Comparison of ENCODE assay signal across 15 cellular contexts in the genomic region with DNA sequence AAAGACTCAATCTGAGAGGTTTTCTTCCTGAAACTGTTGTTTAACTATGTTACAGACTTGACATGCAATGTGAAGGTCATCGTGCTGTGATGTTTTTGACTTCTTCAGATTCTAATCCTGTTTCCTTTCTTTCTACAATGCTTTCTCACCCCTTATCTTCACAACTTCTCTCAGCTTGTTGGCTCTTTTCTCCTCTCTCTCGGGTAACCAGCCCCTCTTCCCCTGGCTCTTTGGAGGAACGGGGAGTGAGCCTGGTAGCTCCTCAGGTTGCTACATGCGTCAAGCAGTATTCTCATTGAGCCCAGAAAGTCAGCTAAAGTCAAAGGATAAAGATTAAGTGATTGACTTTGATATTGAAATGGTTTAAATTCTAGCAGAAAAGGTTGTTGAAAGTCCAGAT. TPM values are rescaled to one million over a fixed set of nuclear protein-coding genes. Genes with fewer than 3 reads are reported as not detected.
DNase-seq lines count a peak whose midpoint lies in the region; ATAC-seq and TF ChIP-seq lines count a peak whose summit lies in the region.
"Had no signal": no experiment of that assay in that cellular context is flagged by ENCODE, and none has a peak within 500 bp of the region (broad histone marks: within the 10 kb centered on the region; RNA-seq: fewer than 3 reads in every experiment).

No MANE protein-coding gene starts in this region.

- H3K18ac ChIP-seq in H9 (ENCODE audit: insufficient read length, low read depth, low read length) = no peak overlapping the region

- WGBS in H9 (ENCODE audit: extremely low coverage, insufficient read length, low lambda C conversion rate) = no CpG with 5 or more reads among the region's 4 CpGs

- no peak overlapping the region for H3K4ac ChIP-seq in H9 (ENCODE audit: low read depth, low read length)

- H3K79me1 ChIP-seq in H9 (ENCODE audit: insufficient read depth, low read depth, low read length, poor library complexity, severe bottlenecking) = no peaks in the 10 kb centered on the region

- no peak overlapping the region for H3K9ac ChIP-seq in H9 (ENCODE audit: extremely low read depth, insufficient read length, low read length)

- H3K4me1 Mint-ChIP-seq in activated CD4-positive, alpha-beta T cell treated with anti-CD3 and anti-CD28 coated beads, Interleukin-2, amount 10 ng/mL, durations not matched to agents 7 days and 5 days = peaks cover 15% of the 10 kb centered on the region
- H3K4me1 Mint-ChIP-seq in H9 (no peaks in the 10 kb centered on the region; a peak in 1 of 4 replicates), WTC11 (no peaks in the 10 kb centered on the region), nephron progenitor cell (no peaks in the 10 kb centered on the region)
- H3K4me1 Mint-ChIP-seq: B cell had no signal

- H3K4me3 Mint-ChIP-seq in activated CD4-positive, alpha-beta T cell treated with anti-CD3 and anti-CD28 coated beads, Interleukin-2, amount 10 ng/mL, durations not matched to agents 7 days and 5 days = no peak overlapping the region
- H3K4me3 Mint-ChIP-seq in H9 = no peak overlapping the region
- H3K4me3 Mint-ChIP-seq in WTC11 = no peak overlapping the region
- H3K4me3 Mint-ChIP-seq in nephron progenitor cell = no peak overlapping the region
- H3K4me3 Mint-ChIP-seq: B cell; CD4-positive, CD25-positive, alpha-beta regulatory T cell had no signal

- H3K27ac ChIP-seq in H9 (ENCODE audit: insufficient read length, low read depth, low read length) = no peak overlapping the region

- H2BK12ac ChIP-seq in H9 (ENCODE audit: insufficient read length, low read depth, low read length) = no peak overlapping the region

- no peak overlapping the region for H3K4me3 ChIP-seq in MG63
- H3K4me3 ChIP-seq: HAP-1 had no signal

- no peak overlapping the region for H3T11ph ChIP-seq in H9 (ENCODE audit: low read length)

- H3K56ac ChIP-seq in H9 (ENCODE audit: insufficient read length, low read depth, low read length) = no peak overlapping the region

- no peak overlapping the region for H3K4me2 ChIP-seq in H9 (ENCODE audit: insufficient read depth, insufficient read length, low read length)

- no peak overlapping the region for H3K23ac ChIP-seq in H9 (ENCODE audit: insufficient read length, low read depth, low read length)

- H4K5ac ChIP-seq in H9 (ENCODE audit: insufficient read length, low read depth, low read length) = no peak overlapping the region

- H4K20me1 ChIP-seq in H9 (ENCODE audit: control insufficient read depth, insufficient read depth, insufficient read length) = no peaks in the 10 kb centered on the region

- no peak overlapping the region for H2BK5ac ChIP-seq in H9 (ENCODE audit: insufficient read length, low read length)

- peak overlapping the region; percentile 11 for H3K27ac Mint-ChIP-seq in activated CD4-positive, alpha-beta T cell treated with anti-CD3 and anti-CD28 coated beads, Interleukin-2, amount 10 ng/mL, durations not matched to agents 7 days and 5 days
- H3K27ac Mint-ChIP-seq in H9 (peak overlapping the region in 2 of 3 experiments; percentile 64 to 93; a peak in 3 of 7 replicates), WTC11 (peak overlapping the region; percentile 92), nephron progenitor cell (peak overlapping the region; percentile 64)
- H3K27ac Mint-ChIP-seq: B cell had no signal

- ATAC-seq in WTC11 (no peak), HG03097 (IDR thresholded peaks at IDR 0.05; ENCODE audit: low FRiP score, unreplicated experiment) (no peak)

- H2BK120ac ChIP-seq in H9 (ENCODE audit: low read depth, low read length, poor library complexity, severe bottlenecking) = no peak overlapping the region

- no peak for DNase-seq in activated CD4-positive, alpha-beta T cell treated with anti-CD3 and anti-CD28 coated beads, Interleukin-2, amount 10 ng/mL, durations not matched to agents 7 days and 5 days
- no peak for DNase-seq in activated CD4-positive, alpha-beta T cell treated with anti-CD3 and anti-CD28 coated beads for 4 hours
- DNase-seq in H9 (no peak), WTC11 (ENCODE audit: low spot score) (no peak), nephron progenitor cell (no peak), MG63 (no peak), NCI-H526 (lab: John Stamatoyannopoulos, UW) (no peak)
- DNase-seq: GF-D8, NCI-H2081, NCI-H446 treated with DMSO at 0.1 percent for 48 hours, RPMI8226 had no signal

- H3K79me2 ChIP-seq in H9 (ENCODE audit: insufficient read depth, low read length) = no peaks in the 10 kb centered on the region

- H3K9me3 ChIP-seq in H9 (ENCODE audit: control insufficient read depth, low read depth, low read length) (no peaks in the 10 kb centered on the region), MG63 (no peaks in the 10 kb centered on the region)
- H3K9me3 ChIP-seq: HAP-1 had no signal

- no peaks in the 10 kb centered on the region for H3K9me3 Mint-ChIP-seq in activated CD4-positive, alpha-beta T cell treated with anti-CD3 and anti-CD28 coated beads, Interleukin-2, amount 10 ng/mL, durations not matched to agents 7 days and 5 days
- no peaks in the 10 kb centered on the region for H3K9me3 Mint-ChIP-seq in H9
- H3K9me3 Mint-ChIP-seq in WTC11 = no peaks in the 10 kb centered on the region
- no peaks in the 10 kb centered on the region for H3K9me3 Mint-ChIP-seq in nephron progenitor cell
- H3K9me3 Mint-ChIP-seq: CD4-positive, CD25-positive, alpha-beta regulatory T cell had no signal

- CTCF ChIA-PET in activated CD4-positive, alpha-beta T cell treated with anti-CD3 and anti-CD28 coated beads, Interleukin-2, amount 10 ng/mL, durations not matched to agents 7 days and 5 days (lab: Charles Lee) = interaction anchor here (0.7 kb wide), 1 partner anchor 9 kb away, joined by 3 read pairs; no protein-coding TSS in a partner anchor
- CTCF ChIA-PET in WTC11 (lab: Charles Lee) = interaction anchor here (0.7 to 1.2 kb wide), 4 partner anchors 9 to 404 kb away, joined by 3 to 5 read pairs (median 4); no protein-coding TSS in a partner anchor

- no peak overlapping the region for H4K8ac ChIP-seq in H9 (replicated peaks; ENCODE audit: insufficient read length, low read depth, low read length)

- H3K36me3 Mint-ChIP-seq in activated CD4-positive, alpha-beta T cell treated with anti-CD3 and anti-CD28 coated beads, Interleukin-2, amount 10 ng/mL, durations not matched to agents 7 days and 5 days (ENCODE audit: low read depth) = peaks cover 45% of the 10 kb centered on the region
- H3K36me3 Mint-ChIP-seq in H9 (ENCODE audit: insufficient read depth in 1 of 3, low read depth in 3 of 3) (peaks cover 21 to 79% (median 56%) of the 10 kb centered on the region in 3 experiments; a peak in 6 of 7 replicates), WTC11 (peaks cover 60% of the 10 kb centered on the region), nephron progenitor cell (ENCODE audit: low read depth) (peaks cover 65% of the 10 kb centered on the region)

- TF ChIP-seq CTCF in H9 (conservative IDR thresholded peaks at IDR 0.05) (no peak), WTC11 (IDR thresholded peaks at IDR 0.05) (no peak), nephron progenitor cell (IDR thresholded peaks at IDR 0.05) (no peak)

- no peaks in the 10 kb centered on the region for H3K23me2 ChIP-seq in H9 (ENCODE audit: insufficient read length, low read depth, low read length, poor library complexity, severe bottlenecking)

- no peaks in the 10 kb centered on the region for H3K27me3 Mint-ChIP-seq in activated CD4-positive, alpha-beta T cell treated with anti-CD3 and anti-CD28 coated beads, Interleukin-2, amount 10 ng/mL, durations not matched to agents 7 days and 5 days
- H3K27me3 Mint-ChIP-seq in H9 (ENCODE audit: low read depth) (no peaks in the 10 kb centered on the region), WTC11 (ENCODE audit: low read depth) (no peaks in the 10 kb centered on the region), nephron progenitor cell (ENCODE audit: low read depth, poor library complexity) (no peaks in the 10 kb centered on the region)
- H3K27me3 Mint-ChIP-seq: B cell; CD4-positive, CD25-positive, alpha-beta regulatory T cell had no signal

- H2BK15ac ChIP-seq in H9 (ENCODE audit: low read depth, low read length) = no peak overlapping the region

- peaks cover 76% of the 10 kb centered on the region for H3K36me3 ChIP-seq in MG63

- H3K14ac ChIP-seq in H9 (ENCODE audit: insufficient read depth, low read length) = no peak overlapping the region

- H3K27me3 ChIP-seq in H9 (ENCODE audit: insufficient read depth, low read length) = no peaks in the 10 kb centered on the region
- no peaks in the 10 kb centered on the region for H3K27me3 ChIP-seq in MG63

- POLR2A ChIA-PET in activated CD4-positive, alpha-beta T cell treated with anti-CD3 and anti-CD28 coated beads, Interleukin-2, amount 10 ng/mL, durations not matched to agents 7 days and 5 days (lab: Charles Lee) = no interaction called here
- POLR2A ChIA-PET in WTC11 (lab: Charles Lee) = no interaction called here

- no peak overlapping the region for H2AK5ac ChIP-seq in H9 (ENCODE audit: insufficient read length, low read length)

- H3K4me1 ChIP-seq in H9 (ENCODE audit: insufficient read depth, low read length) = no peaks in the 10 kb centered on the region
- H3K4me1 ChIP-seq: HAP-1 had no signal

- no peak overlapping the region for H2BK20ac ChIP-seq in H9 (ENCODE audit: low read depth, low read length, poor library complexity, severe bottlenecking)

- H2AFZ ChIP-seq in H9 (ENCODE audit: low read length) = no peak overlapping the region

- H4K91ac ChIP-seq in H9 (ENCODE audit: insufficient read length, low read depth, low read length) = no peak overlapping the region

TF ChIP-seq in WTC11, 78 proteins besides CTCF, POLR2A, EP300 and RAD21 (continues in another document):
- TF ChIP-seq ZNF121 (CRISPR knock-in tag; IDR thresholded peaks at IDR 0.05) = no peak
- TF ChIP-seq, protein P1, sequence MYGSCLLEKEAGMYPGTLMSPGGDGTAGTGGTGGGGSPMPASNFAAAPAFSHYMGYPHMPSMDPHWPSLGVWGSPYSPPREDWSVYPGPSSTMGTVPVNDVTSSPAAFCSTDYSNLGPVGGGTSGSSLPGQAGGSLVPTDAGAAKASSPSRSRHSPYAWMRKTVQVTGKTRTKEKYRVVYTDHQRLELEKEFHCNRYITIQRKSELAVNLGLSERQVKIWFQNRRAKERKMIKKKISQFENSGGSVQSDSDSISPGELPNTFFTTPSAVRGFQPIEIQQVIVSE (CRISPR knock-in tag; IDR thresholded peaks at IDR 0.05; ENCODE audit: borderline replicate concordance) = no peak

RNA-seq across cellular contexts. Expression of a gene that starts 40.1 kb away (rescaled TPM):
- 10 to 100 TPM; 61.6 to 73.0 TPM for total RNA-seq in activated CD4-positive, alpha-beta T cell treated with anti-CD3 and anti-CD28 coated beads, Interleukin-2, amount 10 ng/mL, durations not matched to agents 7 days and 5 days
- total RNA-seq in H9 (2021) (91.9 and 93.0 TPM in 2 replicates), WTC11 (2021) (63.8 to 82.3 TPM (median 68.4 TPM) in 3 replicates)
- total RNA-seq in MG63 (2014; rRNA removed; shearing (Covaris generic); ENCODE audit: low replicate concordance) = 5.4 and 9.8 TPM in 2 replicates

RNA-seq across cellular contexts. Expression of a gene that starts 60.0 kb away (rescaled TPM):
- total RNA-seq in activated CD4-positive, alpha-beta T cell treated with anti-CD3 and anti-CD28 coated beads, Interleukin-2, amount 10 ng/mL, durations not matched to agents 7 days and 5 days = 10 to 100 TPM; 79.6 to 85.8 TPM
- total RNA-seq in H9 (2021) (87.1 and 90.2 TPM in 2 replicates), WTC11 (2021) (63.5 to 64.7 TPM (median 64.6 TPM) in 3 replicates)
- 46.3 and 53.0 TPM in 2 replicates for total RNA-seq in MG63 (2014; rRNA removed; shearing (Covaris generic); ENCODE audit: low replicate concordance)

Comparison
In these comparisons a context has a peak if more than half of its experiments do, and no peak if none do; other contexts are left out.
1. H3K27ac Mint-ChIP-seq: peak in every context shown above with its lines; median percentile 92 in WTC11; 78 in H9; 64 in nephron progenitor cell; 11 in activated CD4-positive, alpha-beta T cell treated with anti-CD3 and anti-CD28 coated beads, Interleukin-2, amount 10 ng/mL, durations not matched to agents 7 days and 5 days.